In genomic region chr3:160193644-160194192, GRCh38 we compare ENCODE assay signal across 25 cellular contexts. TPM values are rescaled to one million over a fixed set of nuclear protein-coding genes. Genes with fewer than 3 reads are reported as not detected.
"Had no signal": no experiment of that assay in that cellular context is flagged by ENCODE, and none has a peak within 500 bp of the region (broad histone marks: within the 10 kb centered on the region; RNA-seq: fewer than 3 reads in every experiment).

No MANE protein-coding gene starts in this region.

- ATAC-seq: heart right ventricle; psoas muscle; sciatic nerve; stimulated activated memory B cell treated with anti-CD40 and anti-IgM and Interleukin-4, amounts not matched to agents 10 μg/mL and 1 μg/mL and 100 μg/mL, for 72 hours; stimulated activated naive CD8-positive, alpha-beta T cell treated with anti-CD3 and anti-CD28 coated beads, Interleukin-15, amount 100 ng/mL, for 72 hours had no signal

- H3K9me3 Mint-ChIP-seq: nephron progenitor cell; stimulated activated naive CD8-positive, alpha-beta T cell treated with anti-CD3 and anti-CD28 coated beads, Interleukin-15, amount 100 ng/mL, for 72 hours had no signal

- H3K27me3 ChIP-seq: colonic mucosa, spleen, transverse colon had no signal

- H3K36me3 Mint-ChIP-seq: naive B cell; stimulated activated memory B cell treated with anti-CD40 and anti-IgM and Interleukin-4, amounts not matched to agents 10 μg/mL and 1 μg/mL and 100 μg/mL, for 72 hours had no signal

- H3K27ac ChIP-seq: colonic mucosa, heart right ventricle, psoas muscle, spleen, thoracic aorta, transverse colon had no signal

- H3K4me1 ChIP-seq: colonic mucosa, heart right ventricle, psoas muscle, spleen, transverse colon had no signal

- H3K4me1 Mint-ChIP-seq: naive B cell; stimulated activated memory B cell treated with anti-CD40 and anti-IgM and Interleukin-4, amounts not matched to agents 10 μg/mL and 1 μg/mL and 100 μg/mL, for 72 hours; stimulated activated naive CD8-positive, alpha-beta T cell treated with anti-CD3 and anti-CD28 coated beads, Interleukin-15, amount 100 ng/mL, for 72 hours had no signal

- H3K36me3 ChIP-seq: colonic mucosa, heart right ventricle, spleen, thoracic aorta, transverse colon had no signal

- H3K4me3 Mint-ChIP-seq: naive B cell; nephron progenitor cell; stimulated activated memory B cell treated with anti-CD40 and anti-IgM and Interleukin-4, amounts not matched to agents 10 μg/mL and 1 μg/mL and 100 μg/mL, for 72 hours; stimulated activated naive CD8-positive, alpha-beta T cell treated with anti-CD3 and anti-CD28 coated beads, Interleukin-15, amount 100 ng/mL, for 72 hours had no signal

- H3K9me3 ChIP-seq: colonic mucosa, heart right ventricle, psoas muscle, spleen, thoracic aorta, transverse colon had no signal

- FAIRE-seq: endothelial cell of umbilical vein, islet of Langerhans had no signal

- H3K4me3 ChIP-seq: colonic mucosa, heart right ventricle, psoas muscle, spleen, thoracic aorta, transverse colon had no signal

- H3K27ac Mint-ChIP-seq: naive B cell; nephron progenitor cell; stimulated activated memory B cell treated with anti-CD40 and anti-IgM and Interleukin-4, amounts not matched to agents 10 μg/mL and 1 μg/mL and 100 μg/mL, for 72 hours; stimulated activated naive CD8-positive, alpha-beta T cell treated with anti-CD3 and anti-CD28 coated beads, Interleukin-15, amount 100 ng/mL, for 72 hours had no signal

- H3K27me3 Mint-ChIP-seq: naive B cell; stimulated activated naive CD8-positive, alpha-beta T cell treated with anti-CD3 and anti-CD28 coated beads, Interleukin-15, amount 100 ng/mL, for 72 hours had no signal

- DNase-seq: colonic mucosa; dermis blood vessel endothelial cell; erythroblast; foreskin melanocyte; heart right ventricle; hypothalamus; kidney glomerular epithelial cell; mesendoderm; naive B cell; nephron progenitor cell; psoas muscle; spleen; stimulated activated CD4-positive, alpha-beta T cell treated with anti-CD3 and anti-CD28 coated beads, Interleukin-15, amount 100 ng/mL, for 24 hours; stimulated activated CD4-positive, alpha-beta T cell treated with anti-CD3 and anti-CD28 coated beads, Interleukin-1b, Interleukin-23, amount 100 ng/mL, for 48 hours; stimulated activated CD4-positive, alpha-beta T cell treated with anti-CD3 and anti-CD28 coated beads, Interleukin-4, amount 100 ng/mL, for 24 hours; stimulated activated naive CD8-positive, alpha-beta T cell treated with anti-CD3 and anti-CD28 coated beads, Interleukin-15, amount 100 ng/mL, for 72 hours; transverse colon had no signal

RNA-seq across cellular contexts. Expression of gene C3orf80, which starts 31.5 kb away (rescaled TPM):
- total RNA-seq: dermis blood vessel endothelial cell, endothelial cell of umbilical vein, glomerular endothelial cell, lung microvascular endothelial cell, skeletal muscle tissue had no signal
